19 cellular contexts compared by ENCODE assay signal in genomic region chr9:12815895-12816294, GRCh38. TPM values are rescaled to one million over a fixed set of nuclear protein-coding genes. Genes with fewer than 3 reads are reported as not detected.
DNase-seq lines count a peak whose midpoint lies in the region; ATAC-seq and TF ChIP-seq lines count a peak whose summit lies in the region.
"Had no signal": no experiment of that assay in that cellular context is flagged by ENCODE, and none has a peak within 500 bp of the region (broad histone marks: within the 10 kb centered on the region; RNA-seq: fewer than 3 reads in every experiment).

No MANE protein-coding gene starts in this region.

- no peaks in the 10 kb centered on the region for H3K27me3 ChIP-seq in GM23248 (replicated peaks; ENCODE audit: insufficient read depth)
- no peaks in the 10 kb centered on the region for H3K27me3 ChIP-seq in mammary epithelial cell (ENCODE audit: insufficient read depth, low read length)
- no peaks in the 10 kb centered on the region for H3K27me3 ChIP-seq in gastroesophageal sphincter
- H3K27me3 ChIP-seq in sigmoid colon = no peaks in the 10 kb centered on the region
- H3K27me3 ChIP-seq in esophagus squamous epithelium = no peaks in the 10 kb centered on the region
- H3K27me3 ChIP-seq in thyroid gland = no peaks in the 10 kb centered on the region
- H3K27me3 ChIP-seq: neural progenitor cell had no signal

- no TSS peak for BruUV-seq in mammary epithelial cell (replicated peaks; lab: Mats Ljungman, UMichigan)

- H3K4me1 ChIP-seq in GM23248 (ENCODE audit: insufficient read depth) (peaks cover 83% of the 10 kb centered on the region), mammary epithelial cell (ENCODE audit: insufficient read depth, low read length) (peaks cover 47% of the 10 kb centered on the region), gastroesophageal sphincter (peaks cover 13 to 72% (median 15%) of the 10 kb centered on the region in 3 donors), sigmoid colon (peaks cover 0 to 89% (median 76%) of the 10 kb centered on the region in 4 donors), esophagus squamous epithelium (peaks cover 0 to 45% (median 15%) of the 10 kb centered on the region in 3 donors), thyroid gland (peaks cover 8 to 12% of the 10 kb centered on the region in 2 donors)
- H3K4me1 ChIP-seq: Caco-2, neural progenitor cell had no signal

- no peak for TF ChIP-seq CTCF in mammary epithelial cell (conservative IDR thresholded peaks at IDR 0.05 in 1 of 2, IDR thresholded peaks at IDR 0.05 in 1 of 2; ENCODE audit: extremely low read depth in 1 of 2, insufficient read depth in 1 of 2, low read depth in 1 of 2, low read length in 2 of 2)
- no peak for TF ChIP-seq CTCF in gastroesophageal sphincter (IDR thresholded peaks at IDR 0.05)
- no peak for TF ChIP-seq CTCF in sigmoid colon (IDR thresholded peaks at IDR 0.05)
- TF ChIP-seq CTCF in esophagus squamous epithelium (IDR thresholded peaks at IDR 0.05) = no peak
- TF ChIP-seq CTCF in thyroid gland (IDR thresholded peaks at IDR 0.05) = no peak

- TF ChIP-seq POLR2A in gastroesophageal sphincter (IDR thresholded peaks at IDR 0.05) = no peak
- TF ChIP-seq POLR2A in sigmoid colon (IDR thresholded peaks at IDR 0.05) = no peak
- no peak for TF ChIP-seq POLR2A in esophagus squamous epithelium (IDR thresholded peaks at IDR 0.05)
- no peak for TF ChIP-seq POLR2A in thyroid gland (IDR thresholded peaks at IDR 0.05)

- H3K4me3 ChIP-seq in GM23248 = no peak overlapping the region
- H3K4me3 ChIP-seq in mammary epithelial cell (replicated peaks in 1 of 3; ENCODE audit: insufficient read depth in 1 of 3, low read depth in 2 of 3, low read length in 3 of 3) = no peak overlapping the region
- H3K4me3 ChIP-seq in gastroesophageal sphincter = no peak overlapping the region
- H3K4me3 ChIP-seq in sigmoid colon = no peak overlapping the region
- H3K4me3 ChIP-seq in esophagus squamous epithelium = no peak overlapping the region
- no peak overlapping the region for H3K4me3 ChIP-seq in thyroid gland (replicated peaks in 1 of 3)
- H3K4me3 ChIP-seq: neural progenitor cell had no signal

- 77 to 82% methylated on average over 5 of the region's 5 CpGs for WGBS in GM23248 (ENCODE audit: low coverage in 1 of 2, low lambda C conversion rate in 2 of 2, missing lambda C conversion rate in 2 of 2), 2 experiments
- WGBS in mammary epithelial cell (ENCODE audit: low coverage, missing lambda C conversion rate) = 94% methylated on average over 5 of the region's 5 CpGs
- 91 to 94% methylated on average over 5 of the region's 5 CpGs for WGBS in gastroesophageal sphincter (ENCODE audit: low coverage in 1 of 2), 2 donors
- WGBS in sigmoid colon, 2 donors = 80 to 85% methylated on average over 5 of the region's 5 CpGs
- WGBS in esophagus squamous epithelium, 2 donors = 68 to 74% methylated on average over 5 of the region's 5 CpGs
- WGBS in thyroid gland, 2 donors = 92 to 95% methylated on average over 5 of the region's 5 CpGs

- CTCF ChIA-PET in mammary epithelial cell (lab: Charles Lee; ENCODE audit: low non-redundant PET) = no interaction called here

- peak overlapping the region; percentile 79 for H3K9ac ChIP-seq in GM23248
- H3K9ac ChIP-seq in mammary epithelial cell (ENCODE audit: insufficient read depth, low read length) = no peak overlapping the region
- H3K9ac ChIP-seq: neural progenitor cell had no signal

- no peaks in the 10 kb centered on the region for H3K9me3 ChIP-seq in GM23248 (ENCODE audit: low read depth)
- H3K9me3 ChIP-seq in mammary epithelial cell (replicated peaks; ENCODE audit: insufficient read depth, low read length) = peaks cover 10% of the 10 kb centered on the region
- no peaks in the 10 kb centered on the region for H3K9me3 ChIP-seq in gastroesophageal sphincter
- no peaks in the 10 kb centered on the region for H3K9me3 ChIP-seq in sigmoid colon
- no peaks in the 10 kb centered on the region for H3K9me3 ChIP-seq in esophagus squamous epithelium
- H3K9me3 ChIP-seq in thyroid gland = no peaks in the 10 kb centered on the region
- H3K9me3 ChIP-seq: Caco-2 had no signal

- H3K27ac ChIP-seq in GM23248 (peak overlapping the region; percentile 95), mammary epithelial cell (ENCODE audit: insufficient read depth, low read depth, low read length) (peak overlapping the region; percentile 100), gastroesophageal sphincter (peak overlapping the region in 3 of 4 donors; percentile 73 to 84 (median 77)), sigmoid colon (peak overlapping the region in 3 of 4 donors; percentile 75 to 85 (median 83)), esophagus squamous epithelium (peak overlapping the region in 2 of 4 donors; percentile 31 to 70), thyroid gland (no peak overlapping the region)
- H3K27ac ChIP-seq: neural progenitor cell had no signal

- intact Hi-C loops in mammary epithelial cell (cut with micrococcal nuclease) (loop anchor here (2.0 to 5.0 kb wide), 2 partner anchors 93 to 171 kb away; no protein-coding TSS in a partner anchor), sigmoid colon (cut with DNase I) (loop anchor here (2.0 kb wide), 1 partner anchor 39 kb away; no protein-coding TSS in a partner anchor), esophagus squamous epithelium (cut with DNase I) (no loop called here), thyroid gland (cut with DNase I) (no loop called here)

- no peak for ATAC-seq in gastroesophageal sphincter

- no peak overlapping the region for H2AFZ ChIP-seq in GM23248
- no peak overlapping the region for H2AFZ ChIP-seq in mammary epithelial cell (ENCODE audit: low read depth, low read length)
- H2AFZ ChIP-seq: neural progenitor cell had no signal

- H3K79me2 ChIP-seq in GM23248 (ENCODE audit: insufficient read depth) (peaks cover 58% of the 10 kb centered on the region), mammary epithelial cell (ENCODE audit: insufficient read depth, low read length) (peaks cover 48% of the 10 kb centered on the region)

- DNase-seq in GM23248 (peak; percentile 31), mammary epithelial cell (no peak), sigmoid colon (no peak), RKO (ENCODE audit: low spot score) (no peak), esophagus squamous epithelium (lab: John Stamatoyannopoulos, UW) (no peak), NCI-H2107 (lab: John Stamatoyannopoulos, UW) (no peak), thyroid gland (no peak)
- DNase-seq: activated CD4-positive, alpha-beta T cell treated with anti-CD3 and anti-CD28 coated beads, Interleukin-2, amount 50 U/mL, for 4 hours; activated naive CD8-positive, alpha-beta T cell treated with anti-CD3 and anti-CD28 coated beads, Interleukin-2, amount 10 ng/mL, durations not matched to agents 7 days and 5 days; activated T-cell treated with anti-CD3 and anti-CD28 coated beads, Interleukin-2, amount 50 U/mL, for 24 hours; AML-193; Caco-2; islet precursor cell; mesendoderm; NCI-H187; NCI-H524 treated with DMSO at 0.1 percent for 48 hours; stimulated activated CD4-positive, alpha-beta T cell treated with anti-CD3 and anti-CD28 coated beads, Interleukin-1b, Interleukin-23, amount 100 ng/mL, for 48 hours had no signal

- H3K9me2 ChIP-seq in GM23248 (ENCODE audit: insufficient read depth) = no peaks in the 10 kb centered on the region

- H4K20me1 ChIP-seq in GM23248 (ENCODE audit: insufficient read depth) = no peaks in the 10 kb centered on the region
- H4K20me1 ChIP-seq in mammary epithelial cell (ENCODE audit: insufficient read depth, low read length) = no peaks in the 10 kb centered on the region

- peaks cover 76% of the 10 kb centered on the region for H3F3A ChIP-seq in GM23248 (ENCODE audit: insufficient read depth)

- H3K36me3 ChIP-seq in GM23248 (ENCODE audit: low read depth) (0 out of 2 replicates have a peak, but pooled peaks cover 5% of the 10 kb centered on the region), mammary epithelial cell (ENCODE audit: insufficient read depth, low read length) (peaks cover 2% of the 10 kb centered on the region), gastroesophageal sphincter (no peaks in the 10 kb centered on the region), sigmoid colon (no peaks in the 10 kb centered on the region), esophagus squamous epithelium (no peaks in the 10 kb centered on the region), thyroid gland (no peaks in the 10 kb centered on the region)
- H3K36me3 ChIP-seq: neural progenitor cell had no signal

- dilution Hi-C loops in mammary epithelial cell (cut with HindIII; ENCODE audit: low sequenced_read_pairs) = no loop called here

- TF ChIP-seq EP300 in gastroesophageal sphincter (IDR thresholded peaks at IDR 0.05) (no peak), sigmoid colon (IDR thresholded peaks at IDR 0.05) (no peak)

- H3K4me2 ChIP-seq in GM23248 (ENCODE audit: unreplicated experiment) (peak overlapping the region; percentile 80), mammary epithelial cell (ENCODE audit: insufficient read depth, low read depth, low read length) (no peak overlapping the region)
- H3K4me2 ChIP-seq: neural progenitor cell had no signal

- in situ Hi-C loops in GM23248 (cut with MboI) (no loop called here), mammary epithelial cell (cut with MboI; ENCODE audit: low sequenced_read_pairs in 2 of 2) (loop anchor here (5.0 to 10.0 kb wide), 2 partner anchors 39 to 49 kb away; partner anchors contain the start of gene LURAP1L (in 1 of the 2))

RNA-seq across cellular contexts. Expression of gene LURAP1L, which starts 41.1 kb away (rescaled TPM):
- 16.2 and 30.4 TPM in 2 replicates for total RNA-seq in GM23248 (2014; rRNA removed; shearing (Covaris generic))
- polyA plus RNA-seq in GM23248 (2016; fragmentation: Nextera tagmentation; extraction: Ambion mirVana) (25.5 and 26.8 TPM in 2 replicates), mammary epithelial cell (16.6 TPM), sigmoid colon (10 to 100 TPM; 16.2 to 38.4 (median 20.3) TPM)
- total RNA-seq in mammary epithelial cell (10 to 100 TPM; 52.9 to 57.8 TPM), gastroesophageal sphincter (10 to 100 TPM; 13.7 to 29.6 (median 22.7) TPM), sigmoid colon (10 to 100 TPM; 17.8 to 29.3 (median 24.5) TPM), esophagus squamous epithelium (1 to 10 TPM in 3 of 4 donors, under 1 TPM in 1; 0.75 to 8.0 (median 3.9) TPM), thyroid gland (1 to 10 TPM; 2.3 to 4.7 (median 3.2) TPM)
- 20.7 TPM for polyA minus RNA-seq in mammary epithelial cell
- total RNA-seq: activated naive CD8-positive, alpha-beta T cell treated with anti-CD3 and anti-CD28 coated beads, Interleukin-2, amount 10 ng/mL, durations not matched to agents 7 days and 5 days; Caco-2 had no signal

Comparison
In these comparisons a context has a peak if more than half of its experiments do, and no peak if none do; other contexts are left out.
1. H3K27ac ChIP-seq: peak in GM23248 (single experiment), mammary epithelial cell (single experiment), gastroesophageal sphincter (3 of 4) and sigmoid colon (3 of 4); none in thyroid gland (0 of 3).
2. intact Hi-C loops: an anchor here in mammary epithelial cell (2.0 to 5.0 kb wide) and sigmoid colon (2.0 kb wide); none called in esophagus squamous epithelium and thyroid gland.